ENCODE assay signal across 8 cellular contexts in genomic region chr15:43746245-43746902, GRCh38. TPM values are rescaled to one million over a fixed set of nuclear protein-coding genes. Genes with fewer than 3 reads are reported as not detected.
DNase-seq lines count a peak whose midpoint lies in the region; ATAC-seq and TF ChIP-seq lines count a peak whose summit lies in the region.
"Not testable (repeated sequence)": the region's sequence is repeated elsewhere in the genome, so short reads cannot be mapped to it uniquely, and the experiment has no call there.

TSS of gene PDIA3 (plus strand) at chr15:43746438. CDS start at chr15:43746540, 102 bp downstream.

- peak within 1 kb of the TSS; percentile 98 for H3K4me3 Mint-ChIP-seq in activated naive CD8-positive, alpha-beta T cell treated with anti-CD3 and anti-CD28 coated beads, Interleukin-2, amount 50 U/mL, for 24 hours
- peak within 1 kb of the TSS; percentile 88 for H3K4me3 Mint-ChIP-seq in osteocyte (ENCODE audit: unreplicated experiment)

- not testable (repeated sequence) for H3K9me3 Mint-ChIP-seq in activated naive CD8-positive, alpha-beta T cell treated with anti-CD3 and anti-CD28 coated beads, Interleukin-2, amount 50 U/mL, for 24 hours; osteocyte (ENCODE audit: unreplicated experiment)

- peaks cover 23% of the 10 kb centered on the region for H3K36me3 Mint-ChIP-seq in activated naive CD8-positive, alpha-beta T cell treated with anti-CD3 and anti-CD28 coated beads, Interleukin-2, amount 50 U/mL, for 24 hours (ENCODE audit: low read depth)
- not testable (repeated sequence) for H3K36me3 Mint-ChIP-seq in osteocyte (ENCODE audit: unreplicated experiment)

- H3K27ac Mint-ChIP-seq in activated naive CD8-positive, alpha-beta T cell treated with anti-CD3 and anti-CD28 coated beads, Interleukin-2, amount 50 U/mL, for 24 hours, result peak within 1 kb of the TSS; percentile 98
- peak within 1 kb of the TSS; percentile 96 for H3K27ac Mint-ChIP-seq in osteocyte (ENCODE audit: unreplicated experiment)

- TF ChIP-seq POLR2A in testis (IDR thresholded peaks at IDR 0.05), result peak; percentile 90

- ATAC-seq in HG02642 (IDR thresholded peaks at IDR 0.05; ENCODE audit: poor library complexity, unreplicated experiment) (peak; percentile 84), Right ventricle myocardium inferior (peak; percentile 98)
- ATAC-seq in activated naive CD8-positive, alpha-beta T cell treated with anti-CD3 and anti-CD28 coated beads, Interleukin-2, amount 50 U/mL, for 24 hours, result peak; percentile 90

- H3K27me3 Mint-ChIP-seq in activated naive CD8-positive, alpha-beta T cell treated with anti-CD3 and anti-CD28 coated beads, Interleukin-2, amount 50 U/mL, for 24 hours; osteocyte (ENCODE audit: unreplicated experiment): not testable (repeated sequence)

- peaks cover 19% of the 10 kb centered on the region for H3K4me1 ChIP-seq in testis

- TF ChIP-seq CTCF in GM12864 (IDR thresholded peaks at IDR 0.05; ENCODE audit: low read depth, low read length, missing control alignments); osteocyte (IDR thresholded peaks at IDR 0.05): not testable (repeated sequence)
- peak in 1 of 3 experiments; percentile 18 for TF ChIP-seq CTCF in testis (IDR thresholded peaks at IDR 0.05)

- H3K4me3 ChIP-seq in GM12864 (ENCODE audit: low read depth, low read length) (peak within 1 kb of the TSS; percentile 87), testis (peak within 1 kb of the TSS; percentile 79 to 95)

- intact Hi-C loops in Right ventricle myocardium inferior (cut with DNase I); testis (cut with DNase I; ENCODE audit: low total_unique reads): not testable (repeated sequence)

- not testable (repeated sequence) for H3K36me3 ChIP-seq in testis (ENCODE audit: low read depth, missing control alignments)

- WGBS in testis, 2 donors, result 0% methylated on average over 13 to 39 of the region's 84 CpGs

- DNase-seq in GM12864 (ENCODE audit: low read depth) (peak; percentile 60), NCI-H1105 (lab: John Stamatoyannopoulos, UW) (peak; percentile 72), T follicular helper cell (ENCODE audit: low read depth) (peak; percentile 75), Right ventricle myocardium inferior (ENCODE audit: missing footprints) (peak; percentile 97), osteocyte (ENCODE audit: extremely low spot score, unreplicated experiment) (peak; percentile 96), testis (peak; percentile 95)
- DNase-seq in activated naive CD8-positive, alpha-beta T cell treated with anti-CD3 and anti-CD28 coated beads, Interleukin-2, amount 50 U/mL, for 24 hours, result peak; percentile 93

- not testable (repeated sequence) for H3K27me3 ChIP-seq in testis

- H3K27ac ChIP-seq in testis, result peak within 1 kb of the TSS; percentile 86 to 95

- peaks cover 43% of the 10 kb centered on the region for H3K4me1 Mint-ChIP-seq in activated naive CD8-positive, alpha-beta T cell treated with anti-CD3 and anti-CD28 coated beads, Interleukin-2, amount 50 U/mL, for 24 hours
- H3K4me1 Mint-ChIP-seq in osteocyte (ENCODE audit: unreplicated experiment), result peaks cover 35% of the 10 kb centered on the region

- H3K9me3 ChIP-seq in testis, result not testable (repeated sequence)

RNA-seq across cellular contexts. Expression of gene PDIA3, which starts in this region (rescaled TPM):
- total RNA-seq in Right ventricle myocardium inferior, result 166 TPM
- 496 and 527 TPM in 2 replicates for total RNA-seq in osteocyte
- 100 to 1,000 TPM; 113 to 120 TPM for total RNA-seq in testis
- 373 TPM for polyA plus RNA-seq in testis (ENCODE audit: insufficient read depth, low read depth, low replicate concordance)

Comparison
In these comparisons a context has a peak if more than half of its experiments do, and no peak if none do; other contexts are left out.
1. Peak in every context shown above with its lines: DNase-seq, ATAC-seq, H3K4me3 ChIP-seq and H3K27ac ChIP-seq.